Comparison of ENCODE assay signal across 1 cellular context in genomic region chr16:89490386-89491237, GRCh38.
A peak's percentile ranks its signal among the peaks of the same experiment; 100 is the strongest.
TF ChIP-seq lines count a peak whose summit lies in the region.

TSS of gene ANKRD11 (minus strand) at chr16:89490561. CDS start at chr16:89317019, 173,542 bp downstream.

TF ChIP-seq in HepG2, 621 proteins besides CTCF, POLR2A, EP300 and RAD21 (continued from another document and continues in another):
- TF ChIP-seq, protein P1, sequence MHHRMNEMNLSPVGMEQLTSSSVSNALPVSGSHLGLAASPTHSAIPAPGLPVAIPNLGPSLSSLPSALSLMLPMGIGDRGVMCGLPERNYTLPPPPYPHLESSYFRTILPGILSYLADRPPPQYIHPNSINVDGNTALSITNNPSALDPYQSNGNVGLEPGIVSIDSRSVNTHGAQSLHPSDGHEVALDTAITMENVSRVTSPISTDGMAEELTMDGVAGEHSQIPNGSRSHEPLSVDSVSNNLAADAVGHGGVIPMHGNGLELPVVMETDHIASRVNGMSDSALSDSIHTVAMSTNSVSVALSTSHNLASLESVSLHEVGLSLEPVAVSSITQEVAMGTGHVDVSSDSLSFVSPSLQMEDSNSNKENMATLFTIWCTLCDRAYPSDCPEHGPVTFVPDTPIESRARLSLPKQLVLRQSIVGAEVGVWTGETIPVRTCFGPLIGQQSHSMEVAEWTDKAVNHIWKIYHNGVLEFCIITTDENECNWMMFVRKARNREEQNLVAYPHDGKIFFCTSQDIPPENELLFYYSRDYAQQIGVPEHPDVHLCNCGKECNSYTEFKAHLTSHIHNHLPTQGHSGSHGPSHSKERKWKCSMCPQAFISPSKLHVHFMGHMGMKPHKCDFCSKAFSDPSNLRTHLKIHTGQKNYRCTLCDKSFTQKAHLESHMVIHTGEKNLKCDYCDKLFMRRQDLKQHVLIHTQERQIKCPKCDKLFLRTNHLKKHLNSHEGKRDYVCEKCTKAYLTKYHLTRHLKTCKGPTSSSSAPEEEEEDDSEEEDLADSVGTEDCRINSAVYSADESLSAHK (CRISPR knock-in tag; IDR thresholded peaks at IDR 0.05; ENCODE audit: borderline replicate concordance) = no peak
- TF ChIP-seq ZBTB8A (CRISPR knock-in tag; IDR thresholded peaks at IDR 0.05; ENCODE audit: borderline replicate concordance, low read depth) (no peak), GFI1 (CRISPR knock-in tag; IDR thresholded peaks at IDR 0.05; ENCODE audit: borderline replicate concordance) (peak; percentile 38; the same call in 1 of the 2 replicates), ZNF546 (CRISPR knock-in tag; conservative IDR thresholded peaks at IDR 0.05) (no peak), BRCA1 (CRISPR knock-in tag; IDR thresholded peaks at IDR 0.05) (no peak), MTA1 (CRISPR knock-in tag; IDR thresholded peaks at IDR 0.05; ENCODE audit: borderline replicate concordance) (no peak), ZXDC (CRISPR knock-in tag; IDR thresholded peaks at IDR 0.05) (no peak), ZNF460 (CRISPR knock-in tag; IDR thresholded peaks at IDR 0.05; ENCODE audit: borderline replicate concordance) (no peak), ZNF496 (CRISPR knock-in tag; IDR thresholded peaks at IDR 0.05; ENCODE audit: insufficient replicate concordance) (no peak), FOXM1 (CRISPR knock-in tag; IDR thresholded peaks at IDR 0.05) (peak; percentile 39; the same call in 1 of the 2 replicates), ZBTB46 (CRISPR knock-in tag; IDR thresholded peaks at IDR 0.05; ENCODE audit: borderline replicate concordance) (no peak), PREB (CRISPR knock-in tag; IDR thresholded peaks at IDR 0.05) (peak; percentile 87; the same call in 1 of the 2 replicates), RBM39 (IDR thresholded peaks at IDR 0.05; ENCODE audit: low read depth, low read length, poor library complexity, severe bottlenecking) (peak; percentile 56), ZNF564 (CRISPR knock-in tag; IDR thresholded peaks at IDR 0.05) (no peak; the same call in 1 of the 2 replicates), ARID2 (CRISPR knock-in tag; IDR thresholded peaks at IDR 0.05; ENCODE audit: borderline replicate concordance) (0 out of 2 replicates have a peak, but pooled peaks have one; percentile 32), CHCHD3 (CRISPR knock-in tag; IDR thresholded peaks at IDR 0.05) (no peak; the same call in 1 of the 2 replicates), ZNF343 (CRISPR knock-in tag; IDR thresholded peaks at IDR 0.05) (no peak), ELF4 (CRISPR knock-in tag; IDR thresholded peaks at IDR 0.05; ENCODE audit: borderline replicate concordance) (peak; percentile 83; the same call in 1 of the 2 replicates), PCBP1 (IDR thresholded peaks at IDR 0.05; ENCODE audit: borderline replicate concordance, low read depth, low read length) (peak; percentile 89; the same call in 1 of the 2 replicates), ZBTB33 (CRISPR knock-in tag; IDR thresholded peaks at IDR 0.05) (0 out of 2 replicates have a peak, but pooled peaks have one; percentile 18), ZMYM3 (CRISPR knock-in tag; IDR thresholded peaks at IDR 0.05) (no peak), HOXA3 (CRISPR knock-in tag; IDR thresholded peaks at IDR 0.05) (peak; percentile 86), SRF (IDR thresholded peaks at IDR 0.05; ENCODE audit: low read depth, low read length) (no peak), CSRNP1 (CRISPR knock-in tag; IDR thresholded peaks at IDR 0.05) (peak; percentile 75; the same call in 1 of the 2 replicates), MAZ (IDR thresholded peaks at IDR 0.05; ENCODE audit: borderline replicate concordance, low read depth, low read length) (0 out of 2 replicates have a peak, but pooled peaks have one; percentile 4), MAZ (CRISPR knock-in tag; IDR thresholded peaks at IDR 0.05; ENCODE audit: low read depth) (peak; percentile 78), ZNF468 (CRISPR knock-in tag; IDR thresholded peaks at IDR 0.05) (no peak), PRMT3 (CRISPR knock-in tag; IDR thresholded peaks at IDR 0.05; ENCODE audit: borderline replicate concordance, low read depth) (no peak), CBFB (CRISPR knock-in tag; IDR thresholded peaks at IDR 0.05) (no peak; the same call in 1 of the 2 replicates), ZGPAT (CRISPR knock-in tag; IDR thresholded peaks at IDR 0.05) (peak; percentile 80), ZBTB43 (CRISPR knock-in tag; conservative IDR thresholded peaks at IDR 0.05) (no peak), RBAK (CRISPR knock-in tag; IDR thresholded peaks at IDR 0.05) (no peak), SMARCC2 (IDR thresholded peaks at IDR 0.05) (no peak), ZNF841 (CRISPR knock-in tag; IDR thresholded peaks at IDR 0.05; ENCODE audit: borderline replicate concordance) (no peak), HMG20A (CRISPR knock-in tag; IDR thresholded peaks at IDR 0.05; ENCODE audit: borderline replicate concordance) (no peak), HIVEP1 (CRISPR knock-in tag; IDR thresholded peaks at IDR 0.05) (peak; percentile 92)
- TF ChIP-seq, protein P2, sequence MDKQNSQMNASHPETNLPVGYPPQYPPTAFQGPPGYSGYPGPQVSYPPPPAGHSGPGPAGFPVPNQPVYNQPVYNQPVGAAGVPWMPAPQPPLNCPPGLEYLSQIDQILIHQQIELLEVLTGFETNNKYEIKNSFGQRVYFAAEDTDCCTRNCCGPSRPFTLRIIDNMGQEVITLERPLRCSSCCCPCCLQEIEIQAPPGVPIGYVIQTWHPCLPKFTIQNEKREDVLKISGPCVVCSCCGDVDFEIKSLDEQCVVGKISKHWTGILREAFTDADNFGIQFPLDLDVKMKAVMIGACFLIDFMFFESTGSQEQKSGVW (CRISPR knock-in tag; IDR thresholded peaks at IDR 0.05; ENCODE audit: borderline replicate concordance) = no peak
- TF ChIP-seq, protein P3, sequence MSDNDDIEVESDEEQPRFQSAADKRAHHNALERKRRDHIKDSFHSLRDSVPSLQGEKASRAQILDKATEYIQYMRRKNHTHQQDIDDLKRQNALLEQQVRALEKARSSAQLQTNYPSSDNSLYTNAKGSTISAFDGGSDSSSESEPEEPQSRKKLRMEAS (IDR thresholded peaks at IDR 0.05) = peak; percentile 74
